10 cellular contexts compared by ENCODE assay signal in the genomic region with DNA sequence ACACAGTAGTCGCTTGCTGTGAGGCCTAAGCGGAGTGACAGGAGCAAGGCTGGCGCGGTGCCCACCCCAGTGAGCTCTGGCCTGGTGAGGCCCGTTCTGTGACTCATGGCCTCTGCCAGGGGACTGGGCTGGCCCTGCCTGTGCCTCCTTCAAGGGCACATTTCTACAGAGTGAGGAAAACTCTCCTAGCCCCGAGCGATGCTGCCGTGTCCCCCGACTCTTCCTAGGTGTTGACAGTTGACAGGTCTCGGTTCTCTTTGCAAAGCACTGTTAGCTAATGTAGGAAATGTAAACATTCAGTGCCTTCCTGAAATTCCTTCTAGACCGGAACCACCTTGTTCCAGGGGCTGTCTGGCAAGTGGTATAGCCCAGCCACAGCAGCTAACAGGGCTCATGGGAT. TPM values are rescaled to one million over a fixed set of nuclear protein-coding genes. Genes with fewer than 3 reads are reported as not detected.
A peak's percentile ranks its signal among the peaks of the same experiment; 100 is the strongest.
DNase-seq lines count a peak whose midpoint lies in the region; ATAC-seq and TF ChIP-seq lines count a peak whose summit lies in the region.
"Had no signal": no experiment of that assay in that cellular context is flagged by ENCODE, and none has a peak within 500 bp of the region (broad histone marks: within the 10 kb centered on the region; RNA-seq: fewer than 3 reads in every experiment).

No MANE protein-coding gene starts in this region.

- H3K4me3 ChIP-seq in body of pancreas (no peak overlapping the region), right cardiac atrium (ENCODE audit: low read length) (no peak overlapping the region), skin epidermis (no peak overlapping the region), WERI-Rb-1 (ENCODE audit: low read depth, low read length) (no peak overlapping the region)

- no peak overlapping the region for H3K27ac Mint-ChIP-seq in T-helper 17 cell
- H3K27ac Mint-ChIP-seq in H9 = no peak overlapping the region
- H3K27ac Mint-ChIP-seq: activated naive CD4-positive, alpha-beta T cell treated with anti-CD3 and anti-CD28 coated beads, Interleukin-2, amount 10 ng/mL, durations not matched to agents 7 days and 5 days had no signal

- H4K91ac ChIP-seq in H9 (ENCODE audit: insufficient read length, low read depth, low read length) = no peak overlapping the region

- H3K36me3 Mint-ChIP-seq in T-helper 17 cell (ENCODE audit: low read depth) (peaks cover 6% of the 10 kb centered on the region), H9 (ENCODE audit: insufficient read depth in 1 of 3, low read depth in 3 of 3) (no peaks in the 10 kb centered on the region)

- H4K20me1 ChIP-seq in H9 (ENCODE audit: control insufficient read depth, insufficient read depth, insufficient read length) = no peaks in the 10 kb centered on the region

- peaks cover 20% of the 10 kb centered on the region for H3K4me1 ChIP-seq in body of pancreas
- peaks cover 5% of the 10 kb centered on the region for H3K4me1 ChIP-seq in right cardiac atrium (ENCODE audit: control insufficient read depth, insufficient read depth, low read length)
- H3K4me1 ChIP-seq in H9 (ENCODE audit: insufficient read depth, low read length) = peaks cover 2% of the 10 kb centered on the region; the same call in 1 of the 2 replicates

- no peak overlapping the region for H2BK12ac ChIP-seq in H9 (ENCODE audit: insufficient read length, low read depth, low read length)

- H2BK15ac ChIP-seq in H9 (ENCODE audit: low read depth, low read length) = no peak overlapping the region

- no peak overlapping the region for H2BK5ac ChIP-seq in H9 (ENCODE audit: insufficient read length, low read length)

- H3K27me3 ChIP-seq in body of pancreas = no peaks in the 10 kb centered on the region
- H3K27me3 ChIP-seq in right cardiac atrium (ENCODE audit: control insufficient read depth, insufficient read depth) = no peaks in the 10 kb centered on the region
- H3K27me3 ChIP-seq in H9 (ENCODE audit: insufficient read depth, low read length) = no peaks in the 10 kb centered on the region
- H3K27me3 ChIP-seq in WERI-Rb-1 (ENCODE audit: insufficient read depth, low read depth, severe bottlenecking) = no peaks in the 10 kb centered on the region

- no peaks in the 10 kb centered on the region for H3K79me2 ChIP-seq in H9 (ENCODE audit: insufficient read depth, low read length)

- no peak overlapping the region for H3K56ac ChIP-seq in H9 (ENCODE audit: insufficient read length, low read depth, low read length)

- H3K36me3 ChIP-seq in body of pancreas (replicated peaks in 1 of 2; ENCODE audit: insufficient read depth in 1 of 2, low read depth in 2 of 2) = no peaks in the 10 kb centered on the region
- H3K36me3 ChIP-seq in WERI-Rb-1 = no peaks in the 10 kb centered on the region

- H3K9me3 Mint-ChIP-seq in H9 = no peaks in the 10 kb centered on the region; a peak in 1 of 5 replicates
- H3K9me3 Mint-ChIP-seq: activated naive CD4-positive, alpha-beta T cell treated with anti-CD3 and anti-CD28 coated beads, Interleukin-2, amount 10 ng/mL, durations not matched to agents 7 days and 5 days had no signal

- H3K27ac ChIP-seq in body of pancreas = peak overlapping the region in 3 of 4 donors; percentile 20 to 58 (median 44)
- peak overlapping the region; percentile 28 for H3K27ac ChIP-seq in right cardiac atrium (ENCODE audit: low read length)
- H3K27ac ChIP-seq in skin epidermis = peak overlapping the region in 15 of 21 experiments; percentile 1 to 78 (median 29)
- no peak overlapping the region for H3K27ac ChIP-seq in H9 (ENCODE audit: insufficient read length, low read depth, low read length)
- H3K27ac ChIP-seq in WERI-Rb-1 = no peak overlapping the region

- ATAC-seq in body of pancreas (peak; percentile 76), right cardiac atrium (peak; percentile 59 to 75), HG02571 (IDR thresholded peaks at IDR 0.05; ENCODE audit: unreplicated experiment) (no peak), T-helper 17 cell (no peak)

- no peak overlapping the region for H3K23ac ChIP-seq in H9 (ENCODE audit: insufficient read length, low read depth, low read length)

- no peak overlapping the region for H2BK20ac ChIP-seq in H9 (ENCODE audit: low read depth, low read length, poor library complexity, severe bottlenecking)

- no peaks in the 10 kb centered on the region for H3K23me2 ChIP-seq in H9 (ENCODE audit: insufficient read length, low read depth, low read length, poor library complexity, severe bottlenecking)

- no peak overlapping the region for H2BK120ac ChIP-seq in H9 (ENCODE audit: low read depth, low read length, poor library complexity, severe bottlenecking)

- H3K18ac ChIP-seq in H9 (ENCODE audit: insufficient read length, low read depth, low read length) = no peak overlapping the region

- no peaks in the 10 kb centered on the region for H3K79me1 ChIP-seq in H9 (ENCODE audit: insufficient read depth, low read depth, low read length, poor library complexity, severe bottlenecking)

- no peak overlapping the region for H2AK5ac ChIP-seq in H9 (ENCODE audit: insufficient read length, low read length)

- DNase-seq in HT-29 (ENCODE audit: low spot score) (peak; percentile 22), body of pancreas (peak; percentile 71 to 91 (median 86)), right cardiac atrium (peak; percentile 75 to 90 (median 82)), T-helper 17 cell (no peak), H9 (no peak), WERI-Rb-1 (no peak)
- DNase-seq: activated naive CD4-positive, alpha-beta T cell treated with anti-CD3 and anti-CD28 coated beads, Interleukin-2, amount 10 ng/mL, durations not matched to agents 7 days and 5 days had no signal

- TF ChIP-seq CTCF in body of pancreas (IDR thresholded peaks at IDR 0.05) (no peak), H9 (conservative IDR thresholded peaks at IDR 0.05) (no peak), WERI-Rb-1 (IDR thresholded peaks at IDR 0.05; ENCODE audit: low read depth, low read length) (no peak)

- H3K4me3 Mint-ChIP-seq in T-helper 17 cell (no peak overlapping the region), H9 (no peak overlapping the region)
- H3K4me3 Mint-ChIP-seq: activated naive CD4-positive, alpha-beta T cell treated with anti-CD3 and anti-CD28 coated beads, Interleukin-2, amount 10 ng/mL, durations not matched to agents 7 days and 5 days had no signal

- H3K9ac ChIP-seq in H9 (ENCODE audit: extremely low read depth, insufficient read length, low read length) = no peak overlapping the region

- H3K14ac ChIP-seq in H9 (ENCODE audit: insufficient read depth, low read length) = no peak overlapping the region

- 14 to 26% methylated on average over 1 to 11 of the region's 11 CpGs for WGBS in body of pancreas, 2 donors
- WGBS in right cardiac atrium = 32% methylated on average over 11 of the region's 11 CpGs
- no CpG with 5 or more reads among the region's 11 CpGs for WGBS in H9 (ENCODE audit: extremely low coverage, insufficient read length, low lambda C conversion rate)

- no peak overlapping the region for H3K4ac ChIP-seq in H9 (ENCODE audit: low read depth, low read length)

- TF ChIP-seq POLR2A in body of pancreas (IDR thresholded peaks at IDR 0.05) = no peak

- no peak overlapping the region for H3K4me2 ChIP-seq in H9 (ENCODE audit: insufficient read depth, insufficient read length, low read length)

- no peaks in the 10 kb centered on the region for H3K9me3 ChIP-seq in body of pancreas
- no peaks in the 10 kb centered on the region for H3K9me3 ChIP-seq in right cardiac atrium (ENCODE audit: control insufficient read depth, low read length)
- no peaks in the 10 kb centered on the region for H3K9me3 ChIP-seq in T-helper 17 cell (ENCODE audit: control insufficient read depth, low read length, poor library complexity, severe bottlenecking)
- no peaks in the 10 kb centered on the region for H3K9me3 ChIP-seq in H9 (ENCODE audit: control insufficient read depth, low read depth, low read length)
- H3K9me3 ChIP-seq in WERI-Rb-1 (ENCODE audit: severe bottlenecking) = no peaks in the 10 kb centered on the region

- H4K8ac ChIP-seq in H9 (replicated peaks; ENCODE audit: insufficient read length, low read depth, low read length) = no peak overlapping the region

- intact Hi-C loops in body of pancreas (cut with DNase I) = no loop called here
- intact Hi-C loops in right cardiac atrium (cut with DNase I) = no loop called here

- H3K4me1 Mint-ChIP-seq in T-helper 17 cell (peaks cover 38% of the 10 kb centered on the region), H9 (peaks cover 25 to 43% of the 10 kb centered on the region in 2 experiments)

- H2AFZ ChIP-seq in H9 (ENCODE audit: low read length) = no peak overlapping the region

- H3T11ph ChIP-seq in H9 (ENCODE audit: low read length) = no peak overlapping the region

- no peaks in the 10 kb centered on the region for H3K27me3 Mint-ChIP-seq in T-helper 17 cell
- peaks cover 3% of the 10 kb centered on the region for H3K27me3 Mint-ChIP-seq in H9 (ENCODE audit: low read depth)

- H4K5ac ChIP-seq in H9 (ENCODE audit: insufficient read length, low read depth, low read length) = no peak overlapping the region

RNA-seq across cellular contexts. Expression of gene ABCG1, which starts 43.9 kb away (rescaled TPM):
- total RNA-seq in HT-29 (2014; rRNA removed; shearing (Covaris generic)) = 2.6 and 5.7 TPM in 2 replicates
- 1 to 10 TPM; 7.5 to 7.6 TPM for total RNA-seq in body of pancreas
- 10 to 100 TPM in 1 of 4 donors, 1 to 10 TPM in 3; 3.6 to 11.5 (median 5.8) TPM for total RNA-seq in right cardiac atrium
- 5.7 TPM for polyA plus RNA-seq in right cardiac atrium
- total RNA-seq in T-helper 17 cell = 10 to 100 TPM; 43.4 to 75.0 TPM
- total RNA-seq in H9 (2021) = 0.83 and 0.99 TPM in 2 replicates

RNA-seq across cellular contexts. Expression of gene TFF3, which starts 52.4 kb away (rescaled TPM):
- 58.5 and 71.8 TPM in 2 replicates for total RNA-seq in HT-29 (2014; rRNA removed; shearing (Covaris generic))
- 10 to 100 TPM in 1 of 2 donors, 1 to 10 TPM in 1; 6.3 to 16.3 TPM for total RNA-seq in body of pancreas
- total RNA-seq in right cardiac atrium = 1 to 10 TPM; 1.2 to 2.2 (median 1.7) TPM
- 2.6 TPM for polyA plus RNA-seq in right cardiac atrium
- not detected for total RNA-seq in T-helper 17 cell
- total RNA-seq in H9 (2021) = 1.5 TPM in 2 replicates
- total RNA-seq: T-helper 2 cell treated with Interferon-gamma antibody and Interleukin-4, amounts not matched to agents 100 ng/mL and 5 ng/mL, for 36 hours had no signal

Comparison
In these comparisons a context has a peak if more than half of its experiments do, and no peak if none do; other contexts are left out.
1. DNase-seq: peak in HT-29 (single experiment), body of pancreas (4 of 4) and right cardiac atrium (3 of 3); none in T-helper 17 cell (0 of 3), H9 (single experiment) and WERI-Rb-1 (single experiment).
2. ATAC-seq: peak in body of pancreas (single experiment) and right cardiac atrium (2 of 2); none in HG02571 (single experiment) and T-helper 17 cell (single experiment).
3. H3K27ac ChIP-seq: peak in body of pancreas (3 of 4), right cardiac atrium (single experiment) and skin epidermis (15 of 21); none in H9 (single experiment) and WERI-Rb-1 (single experiment).